In genomic region chr20:21503345-21503744, GRCh38 we compare ENCODE assay signal across 10 cellular contexts. TPM values are rescaled to one million over a fixed set of nuclear protein-coding genes. Genes with fewer than 3 reads are reported as not detected.
DNase-seq lines count a peak whose midpoint lies in the region; ATAC-seq and TF ChIP-seq lines count a peak whose summit lies in the region.
"Had no signal": no experiment of that assay in that cellular context is flagged by ENCODE, and none has a peak within 500 bp of the region (broad histone marks: within the 10 kb centered on the region; RNA-seq: fewer than 3 reads in every experiment).

No MANE protein-coding gene starts in this region.

- no peak overlapping the region for H3K27ac ChIP-seq in heart right ventricle
- H3K27ac ChIP-seq: C4-2B had no signal

- no peak overlapping the region for H3K27ac Mint-ChIP-seq in activated naive CD4-positive, alpha-beta T cell treated with anti-CD3 and anti-CD28 coated beads, Interleukin-2, amount 50 U/mL, for 72 hours
- no peak overlapping the region for H3K27ac Mint-ChIP-seq in stimulated activated naive CD8-positive, alpha-beta T cell treated with anti-CD3 and anti-CD28 coated beads, Interleukin-15, amount 100 ng/mL, for 72 hours

- DNase-seq in activated naive CD4-positive, alpha-beta T cell treated with anti-CD3 and anti-CD28 coated beads, Interleukin-2, amount 50 U/mL, for 72 hours (ENCODE audit: low spot score in 2 of 2): no peak
- DNase-seq in activated naive CD4-positive, alpha-beta T cell (lab: John Stamatoyannopoulos, UW): no peak
- DNase-seq in RPMI8226 (peak; percentile 83), NCI-H146 (lab: John Stamatoyannopoulos, UW) (no peak), heart right ventricle (no peak), HCEC 1CT (no peak)
- no peak for DNase-seq in stimulated activated naive CD8-positive, alpha-beta T cell treated with anti-CD3 and anti-CD28 coated beads, Interleukin-15, amount 100 ng/mL, for 72 hours

- no peak for TF ChIP-seq CTCF in heart right ventricle (IDR thresholded peaks at IDR 0.05)

- no peaks in the 10 kb centered on the region for H3K9me3 ChIP-seq in heart right ventricle

- ATAC-seq in activated naive CD4-positive, alpha-beta T cell treated with anti-CD3 and anti-CD28 coated beads, Interleukin-2, amount 50 U/mL, for 72 hours: peak; percentile 45 to 51
- ATAC-seq in HG02943 (IDR thresholded peaks at IDR 0.05; ENCODE audit: low read depth, unreplicated experiment) (peak; percentile 85), heart right ventricle (no peak)
- peak; percentile 43 for ATAC-seq in stimulated activated naive CD8-positive, alpha-beta T cell treated with anti-CD3 and anti-CD28 coated beads, Interleukin-15, amount 100 ng/mL, for 72 hours
- ATAC-seq: Panc1 had no signal

- H3K9me3 Mint-ChIP-seq in activated naive CD4-positive, alpha-beta T cell treated with anti-CD3 and anti-CD28 coated beads, Interleukin-2, amount 50 U/mL, for 72 hours: no peaks in the 10 kb centered on the region
- H3K9me3 Mint-ChIP-seq in stimulated activated naive CD8-positive, alpha-beta T cell treated with anti-CD3 and anti-CD28 coated beads, Interleukin-15, amount 100 ng/mL, for 72 hours: no peaks in the 10 kb centered on the region

- H3K36me3 ChIP-seq in heart right ventricle: no peaks in the 10 kb centered on the region

- no peak overlapping the region for H3K4me3 Mint-ChIP-seq in stimulated activated naive CD8-positive, alpha-beta T cell treated with anti-CD3 and anti-CD28 coated beads, Interleukin-15, amount 100 ng/mL, for 72 hours

- H3K27me3 ChIP-seq in heart right ventricle: peaks cover 36 to 100% (median 93%) of the 10 kb centered on the region in 7 donors

- no peaks in the 10 kb centered on the region for H3K36me3 Mint-ChIP-seq in activated naive CD4-positive, alpha-beta T cell treated with anti-CD3 and anti-CD28 coated beads, Interleukin-2, amount 50 U/mL, for 72 hours

- intact Hi-C loops in heart right ventricle (cut with DNase I): loop anchor here in 4 of 10 donors (5.0 to 10.0 kb wide), 3 partner anchors 266 to 669 kb away; no protein-coding TSS in a partner anchor

- H3K4me1 Mint-ChIP-seq in stimulated activated naive CD8-positive, alpha-beta T cell treated with anti-CD3 and anti-CD28 coated beads, Interleukin-15, amount 100 ng/mL, for 72 hours: peaks cover 36% of the 10 kb centered on the region

- peaks cover 4 to 25% (median 12%) of the 10 kb centered on the region in 9 donors for H3K4me1 ChIP-seq in heart right ventricle

- peaks cover 73% of the 10 kb centered on the region for H3K27me3 Mint-ChIP-seq in stimulated activated naive CD8-positive, alpha-beta T cell treated with anti-CD3 and anti-CD28 coated beads, Interleukin-15, amount 100 ng/mL, for 72 hours

- no peak overlapping the region for H3K4me3 ChIP-seq in heart right ventricle

- 75 to 77% methylated on average over 4 of the region's 4 CpGs for WGBS in heart right ventricle, 2 donors

RNA-seq across cellular contexts. Expression of gene NKX2-2, which starts 10.5 kb away (rescaled TPM):
- total RNA-seq in activated naive CD4-positive, alpha-beta T cell treated with anti-CD3 and anti-CD28 coated beads, Interleukin-2, amount 50 U/mL, for 72 hours: not detected
- not detected for total RNA-seq in heart right ventricle
- not detected for polyA plus RNA-seq in heart right ventricle

Comparison
In these comparisons a context has a peak if more than half of its experiments do, and no peak if none do; other contexts are left out.
1. ATAC-seq: peak in activated naive CD4-positive, alpha-beta T cell treated with anti-CD3 and anti-CD28 coated beads, Interleukin-2, amount 50 U/mL, for 72 hours (2 of 2), HG02943 (single experiment) and stimulated activated naive CD8-positive, alpha-beta T cell treated with anti-CD3 and anti-CD28 coated beads, Interleukin-15, amount 100 ng/mL, for 72 hours (single experiment); none in heart right ventricle (0 of 8).